In the genomic region with DNA sequence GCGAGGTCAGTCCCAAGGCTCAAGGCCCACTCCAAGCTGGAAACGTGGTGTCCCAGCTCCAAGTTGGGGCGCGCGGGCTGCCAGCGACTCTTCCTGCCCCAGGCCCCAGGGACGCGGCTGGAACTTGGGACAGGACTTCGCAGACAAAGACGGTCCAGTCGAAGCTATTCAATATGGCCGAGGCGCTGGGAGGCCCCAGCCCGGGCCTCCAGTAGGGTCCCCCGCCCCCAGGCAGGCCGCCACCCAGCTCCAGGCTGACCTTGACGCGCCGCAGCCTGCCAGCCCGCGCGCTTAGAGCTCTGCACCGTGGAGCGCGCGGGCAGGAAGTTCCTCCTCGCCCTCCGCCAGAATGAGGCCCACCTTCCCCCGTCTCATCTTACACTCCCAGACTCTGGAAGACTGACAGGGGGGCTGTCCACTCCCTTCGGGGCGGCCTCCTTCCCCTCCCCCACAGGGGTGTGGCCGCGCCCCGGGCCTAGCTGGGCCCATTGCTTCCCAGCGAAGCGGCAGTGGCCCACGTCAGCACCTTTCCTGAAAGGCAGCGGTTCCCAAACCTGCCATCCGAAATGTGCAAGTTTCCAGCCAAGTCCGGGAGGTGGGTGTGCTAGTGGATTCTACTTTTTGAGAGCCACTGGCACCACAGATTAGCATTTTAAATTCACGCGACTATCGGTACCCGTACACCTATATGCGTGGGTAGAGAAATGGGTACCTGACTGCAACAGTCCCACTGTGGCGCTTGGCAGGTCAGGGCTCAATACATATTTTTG, we compare ENCODE assay signal across 9 cellular contexts. TPM values are rescaled to one million over a fixed set of nuclear protein-coding genes. Genes with fewer than 3 reads are reported as not detected.
A peak's percentile ranks its signal among the peaks of the same experiment; 100 is the strongest.
DNase-seq lines count a peak whose midpoint lies in the region; ATAC-seq and TF ChIP-seq lines count a peak whose summit lies in the region.
"Had no signal": no experiment of that assay in that cellular context is flagged by ENCODE, and none has a peak within 500 bp of the region (broad histone marks: within the 10 kb centered on the region; RNA-seq: fewer than 3 reads in every experiment).

TSS of gene CCDC8 (minus strand) at position 303 of the 770 bp plus-strand sequence. CDS start 754 bp downstream, outside the sequence.

- POLR2A ChIA-PET in Caco-2 (lab: Charles Lee): no interaction called here

- H3K36me3 Mint-ChIP-seq in Caco-2 (ENCODE audit: insufficient read depth, unreplicated experiment): peaks cover 7% of the 10 kb centered on the region

- H3K27me3 ChIP-seq in Caco-2 (replicated peaks; ENCODE audit: control insufficient read depth, insufficient read depth, low read length): no peaks in the 10 kb centered on the region

- H3K4me3 ChIP-seq in Caco-2 (ENCODE audit: low read depth, low read length) (no peak within 1 kb of the TSS), foreskin fibroblast (ENCODE audit: low read depth in 1 of 2, low read length in 2 of 2) (peak within 1 kb of the TSS; percentile 53 to 90)

- no peak within 1 kb of the TSS for H3K27ac Mint-ChIP-seq in Caco-2 (ENCODE audit: unreplicated experiment)

- H3K9me3 ChIP-seq in Caco-2: no peaks in the 10 kb centered on the region

- peak in 1 of 2 experiments; percentile 57 for DNase-seq in Caco-2
- peak; percentile 96 to 97 for DNase-seq in foreskin fibroblast
- peak; percentile 85 for DNase-seq in non-pigmented ciliary epithelial cell (ENCODE audit: low read depth)
- no peak for DNase-seq in NCI-H226
- DNase-seq in RKO (ENCODE audit: low spot score): no peak
- DNase-seq in DMS 273 (lab: John Stamatoyannopoulos, UW; ENCODE audit: unreplicated experiment): no peak
- DNase-seq: activated T-cell treated with anti-CD3 and anti-CD28 coated beads, Interleukin-2, amount 50 U/mL, for 4 hours had no signal

- CTCF ChIA-PET in Caco-2 (lab: Charles Lee): no interaction called here

- H3K4me3 Mint-ChIP-seq in Caco-2 (ENCODE audit: unreplicated experiment): peak within 1 kb of the TSS; percentile 24
- H3K4me3 Mint-ChIP-seq: activated T-cell treated with anti-CD3 and anti-CD28 coated beads, Interleukin-2, amount 50 U/mL, for 4 hours had no signal

- BruUV-seq in Caco-2 (replicated peaks; lab: Mats Ljungman, UMichigan): no TSS peak

- no peaks in the 10 kb centered on the region for H3K4me1 ChIP-seq in Caco-2

- peaks cover 23% of the 10 kb centered on the region for H3K4me1 Mint-ChIP-seq in Caco-2 (ENCODE audit: low read depth, unreplicated experiment)

- no peaks in the 10 kb centered on the region for H3K9me3 Mint-ChIP-seq in Caco-2 (ENCODE audit: unreplicated experiment)
- H3K9me3 Mint-ChIP-seq: activated T-cell treated with anti-CD3 and anti-CD28 coated beads, Interleukin-2, amount 50 U/mL, for 4 hours had no signal

- no peaks in the 10 kb centered on the region for H3K36me3 ChIP-seq in Caco-2 (ENCODE audit: control insufficient read depth, insufficient read depth, low read length)

- TF ChIP-seq CTCF in Caco-2 (IDR thresholded peaks at IDR 0.05; ENCODE audit: insufficient read depth in 1 of 2, low read depth in 1 of 2, low read length in 1 of 2, severe bottlenecking in 1 of 2, unreplicated experiment in 1 of 2) (no peak), foreskin fibroblast (IDR thresholded peaks at IDR 0.05; ENCODE audit: low read depth, low read length) (no peak)

- H3K27me3 Mint-ChIP-seq in Caco-2 (ENCODE audit: insufficient read depth, unreplicated experiment): peaks cover 2% of the 10 kb centered on the region

- no peak for ATAC-seq in HG03469 (IDR thresholded peaks at IDR 0.05; ENCODE audit: unreplicated experiment)

- intact Hi-C loops in Caco-2 (cut with micrococcal nuclease; ENCODE audit: unreplicated experiment): no loop called here

TF ChIP-seq in PFSK-1, 5 proteins besides CTCF, POLR2A, EP300 and RAD21:
- TF ChIP-seq TAF1 (IDR thresholded peaks at IDR 0.05; ENCODE audit: borderline replicate concordance, insufficient read depth, low read length): peak; percentile 96
- peak; percentile 98 for TF ChIP-seq POLR2AphosphoS5 (IDR thresholded peaks at IDR 0.05; ENCODE audit: low read depth, low read length)
- 0 out of 2 replicates have a peak, but pooled peaks have one; percentile 10 for TF ChIP-seq SIN3A (IDR thresholded peaks at IDR 0.05; ENCODE audit: borderline replicate concordance, insufficient read depth, low read length)
- TF ChIP-seq FOXP2 (optimal IDR thresholded peaks at IDR 0.05; ENCODE audit: borderline replicate concordance, extremely low read depth, extremely low read length, insufficient read depth): peak; percentile 84
- TF ChIP-seq, protein P1, sequence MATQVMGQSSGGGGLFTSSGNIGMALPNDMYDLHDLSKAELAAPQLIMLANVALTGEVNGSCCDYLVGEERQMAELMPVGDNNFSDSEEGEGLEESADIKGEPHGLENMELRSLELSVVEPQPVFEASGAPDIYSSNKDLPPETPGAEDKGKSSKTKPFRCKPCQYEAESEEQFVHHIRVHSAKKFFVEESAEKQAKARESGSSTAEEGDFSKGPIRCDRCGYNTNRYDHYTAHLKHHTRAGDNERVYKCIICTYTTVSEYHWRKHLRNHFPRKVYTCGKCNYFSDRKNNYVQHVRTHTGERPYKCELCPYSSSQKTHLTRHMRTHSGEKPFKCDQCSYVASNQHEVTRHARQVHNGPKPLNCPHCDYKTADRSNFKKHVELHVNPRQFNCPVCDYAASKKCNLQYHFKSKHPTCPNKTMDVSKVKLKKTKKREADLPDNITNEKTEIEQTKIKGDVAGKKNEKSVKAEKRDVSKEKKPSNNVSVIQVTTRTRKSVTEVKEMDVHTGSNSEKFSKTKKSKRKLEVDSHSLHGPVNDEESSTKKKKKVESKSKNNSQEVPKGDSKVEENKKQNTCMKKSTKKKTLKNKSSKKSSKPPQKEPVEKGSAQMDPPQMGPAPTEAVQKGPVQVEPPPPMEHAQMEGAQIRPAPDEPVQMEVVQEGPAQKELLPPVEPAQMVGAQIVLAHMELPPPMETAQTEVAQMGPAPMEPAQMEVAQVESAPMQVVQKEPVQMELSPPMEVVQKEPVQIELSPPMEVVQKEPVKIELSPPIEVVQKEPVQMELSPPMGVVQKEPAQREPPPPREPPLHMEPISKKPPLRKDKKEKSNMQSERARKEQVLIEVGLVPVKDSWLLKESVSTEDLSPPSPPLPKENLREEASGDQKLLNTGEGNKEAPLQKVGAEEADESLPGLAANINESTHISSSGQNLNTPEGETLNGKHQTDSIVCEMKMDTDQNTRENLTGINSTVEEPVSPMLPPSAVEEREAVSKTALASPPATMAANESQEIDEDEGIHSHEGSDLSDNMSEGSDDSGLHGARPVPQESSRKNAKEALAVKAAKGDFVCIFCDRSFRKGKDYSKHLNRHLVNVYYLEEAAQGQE (IDR thresholded peaks at IDR 0.05; ENCODE audit: insufficient read depth in 1 of 2, low read depth in 2 of 2, low read length in 2 of 2): no peak

RNA-seq across cellular contexts. Expression of gene CCDC8, which starts in this region (rescaled TPM):
- total RNA-seq in Caco-2 (2022): 0.18 and 0.37 TPM in 2 replicates
- 34.0 TPM for polyA plus RNA-seq in PFSK-1 (2012; ENCODE audit: insufficient read length, low read depth)

Comparison
In these comparisons a context has a peak if more than half of its experiments do, and no peak if none do; other contexts are left out.
1. DNase-seq: peak in foreskin fibroblast (2 of 2) and non-pigmented ciliary epithelial cell (single experiment); none in NCI-H226 (single experiment), RKO (single experiment) and DMS 273 (single experiment).